23 cellular contexts compared by ENCODE assay signal in genomic region chr3:117820900-117821299, GRCh38.
DNase-seq lines count a peak whose midpoint lies in the region; ATAC-seq and TF ChIP-seq lines count a peak whose summit lies in the region.
"Had no signal": no experiment of that assay in that cellular context is flagged by ENCODE, and none has a peak within 500 bp of the region (broad histone marks: within the 10 kb centered on the region; RNA-seq: fewer than 3 reads in every experiment).

No MANE protein-coding gene starts in this region.

- H3K27me3 ChIP-seq in AG04450 (ENCODE audit: control insufficient read depth, insufficient read depth, low read length) (no peaks in the 10 kb centered on the region), thyroid gland (no peaks in the 10 kb centered on the region)
- H3K27me3 ChIP-seq: left lung, stomach had no signal

- H3K36me3 Mint-ChIP-seq in activated T-cell treated with anti-CD3 and anti-CD28 coated beads, Interleukin-2, amount 50 U/mL, for 72 hours (ENCODE audit: insufficient read depth in 2 of 2): no peaks in the 10 kb centered on the region
- peaks cover 5% of the 10 kb centered on the region for H3K36me3 Mint-ChIP-seq in natural killer cell
- H3K36me3 Mint-ChIP-seq: activated CD4-positive, alpha-beta memory T cell treated with anti-CD3 and anti-CD28 coated beads for 36 hours; activated naive CD4-positive, alpha-beta T cell treated with anti-CD3 and anti-CD28 coated beads, Interleukin-2, amount 50 U/mL, for 24 hours had no signal

- no peak for TF ChIP-seq CTCF in AG04450 (IDR thresholded peaks at IDR 0.05; ENCODE audit: low read depth, low read length)
- no peak for TF ChIP-seq CTCF in astrocyte of the spinal cord (IDR thresholded peaks at IDR 0.05; ENCODE audit: low read depth, low read length)
- TF ChIP-seq CTCF in thyroid gland (IDR thresholded peaks at IDR 0.05): no peak
- no peak for TF ChIP-seq CTCF in natural killer cell (IDR thresholded peaks at IDR 0.05)

- H3K4me3 Mint-ChIP-seq in activated T-cell treated with anti-CD3 and anti-CD28 coated beads, Interleukin-2, amount 50 U/mL, for 72 hours: no peak overlapping the region
- H3K4me3 Mint-ChIP-seq in natural killer cell: no peak overlapping the region
- H3K4me3 Mint-ChIP-seq: activated CD4-positive, alpha-beta memory T cell treated with anti-CD3 and anti-CD28 coated beads for 36 hours; activated naive CD4-positive, alpha-beta T cell treated with anti-CD3 and anti-CD28 coated beads, Interleukin-2, amount 50 U/mL, for 24 hours; activated T-cell treated with anti-CD3 and anti-CD28 coated beads, Interleukin-2, amount 50 U/mL, for 24 hours; GM23338 had no signal

- H3K4me3 ChIP-seq in AG04450 (ENCODE audit: low read depth, low read length) (no peak overlapping the region), astrocyte of the spinal cord (ENCODE audit: low read depth, low read length) (no peak overlapping the region), thyroid gland (replicated peaks in 1 of 3) (no peak overlapping the region)
- H3K4me3 ChIP-seq: GM23338, left lung, stomach had no signal

- TF ChIP-seq POLR2A in thyroid gland (IDR thresholded peaks at IDR 0.05): no peak

- H3K36me3 ChIP-seq in thyroid gland: no peaks in the 10 kb centered on the region
- H3K36me3 ChIP-seq: left lung, stomach had no signal

- H3K27ac ChIP-seq in AG04450 (ENCODE audit: low read depth, low read length) (no peak overlapping the region), thyroid gland (no peak overlapping the region)
- H3K27ac ChIP-seq: left lung, stomach, VCaP had no signal

- H3K9me3 Mint-ChIP-seq in activated T-cell treated with anti-CD3 and anti-CD28 coated beads, Interleukin-2, amount 50 U/mL, for 72 hours: peaks cover 3 to 7% of the 10 kb centered on the region in 2 donors
- H3K9me3 Mint-ChIP-seq in natural killer cell: peaks cover 13 to 17% of the 10 kb centered on the region in 2 donors
- H3K9me3 Mint-ChIP-seq: activated CD4-positive, alpha-beta memory T cell treated with anti-CD3 and anti-CD28 coated beads for 36 hours; GM23338 had no signal

- ATAC-seq in activated T-cell treated with anti-CD3 and anti-CD28 coated beads, Interleukin-2, amount 50 U/mL, for 72 hours (replicated peaks in 1 of 2): no peak
- no peak for ATAC-seq in natural killer cell
- ATAC-seq: GM23338, left lung, sciatic nerve had no signal

- WGBS in thyroid gland, 2 donors: 62 to 69% methylated on average over 2 of the region's 2 CpGs

- in situ Hi-C loops in astrocyte of the spinal cord (cut with HindIII; ENCODE audit: low sequenced_read_pairs): no loop called here

- no peak overlapping the region for H3K27ac Mint-ChIP-seq in activated T-cell treated with anti-CD3 and anti-CD28 coated beads, Interleukin-2, amount 50 U/mL, for 72 hours
- no peak overlapping the region for H3K27ac Mint-ChIP-seq in natural killer cell
- H3K27ac Mint-ChIP-seq: activated CD4-positive, alpha-beta memory T cell treated with anti-CD3 and anti-CD28 coated beads for 36 hours; activated naive CD4-positive, alpha-beta T cell treated with anti-CD3 and anti-CD28 coated beads, Interleukin-2, amount 50 U/mL, for 24 hours; activated T-cell treated with anti-CD3 and anti-CD28 coated beads, Interleukin-2, amount 50 U/mL, for 24 hours; GM23338 had no signal

- CTCF ChIA-PET in AG04450 (lab: Charles Lee): no interaction called here

- POLR2A ChIA-PET in AG04450 (lab: Yijun Ruan, JAX): no interaction called here

- no peaks in the 10 kb centered on the region for H3K27me3 Mint-ChIP-seq in activated T-cell treated with anti-CD3 and anti-CD28 coated beads, Interleukin-2, amount 50 U/mL, for 72 hours (ENCODE audit: low read depth)
- H3K27me3 Mint-ChIP-seq in natural killer cell (ENCODE audit: low read depth in 2 of 2): no peaks in the 10 kb centered on the region
- H3K27me3 Mint-ChIP-seq: activated CD4-positive, alpha-beta memory T cell treated with anti-CD3 and anti-CD28 coated beads for 36 hours; activated naive CD4-positive, alpha-beta T cell treated with anti-CD3 and anti-CD28 coated beads, Interleukin-2, amount 50 U/mL, for 24 hours; activated T-cell treated with anti-CD3 and anti-CD28 coated beads, Interleukin-2, amount 50 U/mL, for 24 hours had no signal

- peak; percentile 11 for DNase-seq in AG04450 (ENCODE audit: low read depth, low spot score)
- peak; percentile 28 for DNase-seq in LHCN-M2 (ENCODE audit: low read depth)
- DNase-seq in astrocyte of the spinal cord (ENCODE audit: low read depth, low spot score): peak; percentile 45
- DNase-seq in foreskin melanocyte: peak; percentile 58
- no peak for DNase-seq in activated T-cell treated with anti-CD3 and anti-CD28 coated beads, Interleukin-2, amount 50 U/mL, for 72 hours
- no peak for DNase-seq in thyroid gland
- DNase-seq in KG1 (lab: John Stamatoyannopoulos, UW): no peak
- no peak for DNase-seq in natural killer cell
- DNase-seq: activated CD4-positive, alpha-beta memory T cell treated with anti-CD3 and anti-CD28 coated beads for 36 hours; activated T-cell treated with anti-CD3 and anti-CD28 coated beads, Interleukin-2, amount 50 U/mL, for 24 hours; caudate nucleus; COR-L47; effector CD4-positive, alpha-beta T cell; left lung; NCI-H1436; occipital lobe; stimulated activated CD4-positive, alpha-beta T cell treated with anti-CD3 and anti-CD28 coated beads, Interleukin-2, amount 100 ng/mL, for 24 hours; stomach; T-helper 1 cell had no signal

- intact Hi-C loops in thyroid gland (cut with DNase I) (no loop called here), natural killer cell (cut with micrococcal nuclease) (no loop called here)

- H3K9me3 ChIP-seq in AG04450 (ENCODE audit: control insufficient read depth, insufficient read depth, low read length) (no peaks in the 10 kb centered on the region), thyroid gland (no peaks in the 10 kb centered on the region)
- H3K9me3 ChIP-seq: left lung, stomach had no signal

- H3K4me1 ChIP-seq in thyroid gland: peaks cover 0 to 6% of the 10 kb centered on the region in 2 donors
- H3K4me1 ChIP-seq: left lung, stomach had no signal

- H3K4me1 Mint-ChIP-seq in activated T-cell treated with anti-CD3 and anti-CD28 coated beads, Interleukin-2, amount 50 U/mL, for 72 hours (ENCODE audit: low read depth): no peaks in the 10 kb centered on the region
- no peaks in the 10 kb centered on the region for H3K4me1 Mint-ChIP-seq in natural killer cell
- H3K4me1 Mint-ChIP-seq: activated naive CD4-positive, alpha-beta T cell treated with anti-CD3 and anti-CD28 coated beads, Interleukin-2, amount 50 U/mL, for 24 hours had no signal

Comparison
In these comparisons a context has a peak if more than half of its experiments do, and no peak if none do; other contexts are left out.
1. DNase-seq: peak in AG04450 (single experiment), LHCN-M2 (single experiment), astrocyte of the spinal cord (single experiment) and foreskin melanocyte (single experiment); none in activated T-cell treated with anti-CD3 and anti-CD28 coated beads, Interleukin-2, amount 50 U/mL, for 72 hours (0 of 2), thyroid gland (0 of 2), KG1 (single experiment) and natural killer cell (single experiment).